In genomic region chr16:569445-570254, GRCh38 we compare ENCODE assay signal across 1 cellular context.
TF ChIP-seq lines count a peak whose summit lies in the region.

TSS of gene PIGQ (plus strand) at chr16:569968. CDS start at chr16:574075, 4,107 bp downstream.

TF ChIP-seq in H1, 55 proteins besides CTCF, POLR2A, EP300 and RAD21 (continued from another document):
- TF ChIP-seq SIN3A (conservative IDR thresholded peaks at IDR 0.05 in 1 of 2, IDR thresholded peaks at IDR 0.05 in 1 of 2; ENCODE audit: low read depth in 1 of 2, low read length in 2 of 2) (0 out of 4 replicates have a peak, but pooled peaks of 1 of the 2 experiments have one; percentile 37), TBP (IDR thresholded peaks at IDR 0.05; ENCODE audit: low read depth, low read length) (0 out of 2 replicates have a peak, but pooled peaks have one; percentile 22), KDM4A (IDR thresholded peaks at IDR 0.05; ENCODE audit: low read depth, low read length, severe bottlenecking) (peak; percentile 64), RNF2 (IDR thresholded peaks at IDR 0.05; ENCODE audit: borderline replicate concordance, low read depth, low read length, missing control alignments, poor library complexity, severe bottlenecking) (no peak), EGR1 (IDR thresholded peaks at IDR 0.05; ENCODE audit: borderline replicate concordance, low read depth, low read length) (no peak; the same call in 1 of the 2 replicates), CHD2 (IDR thresholded peaks at IDR 0.05; ENCODE audit: low read length) (no peak), ATF3 (IDR thresholded peaks at IDR 0.05; ENCODE audit: insufficient read depth, low read depth, low read length) (no peak), TAF7 (optimal IDR thresholded peaks at IDR 0.05; ENCODE audit: borderline replicate concordance, low read depth, low read length) (peak; percentile 25), E2F6 (IDR thresholded peaks at IDR 0.05) (no peak), ASH2L (IDR thresholded peaks at IDR 0.05; ENCODE audit: low read length) (no peak), HDAC6 (IDR thresholded peaks at IDR 0.05; ENCODE audit: low read depth, low read length) (no peak), SIRT6 (IDR thresholded peaks at IDR 0.05; ENCODE audit: low read length) (no peak), RBBP5 (IDR thresholded peaks at IDR 0.05; ENCODE audit: borderline replicate concordance, low read depth, low read length) (0 out of 2 replicates have a peak, but pooled peaks have one; percentile 12), JUND (IDR thresholded peaks at IDR 0.05; ENCODE audit: low read length) (no peak), SRF (IDR thresholded peaks at IDR 0.05; ENCODE audit: low read depth, low read length) (no peak), NANOG (IDR thresholded peaks at IDR 0.05; ENCODE audit: insufficient read depth, low read depth, low read length, poor library complexity, severe bottlenecking) (no peak), SAP30 (IDR thresholded peaks at IDR 0.05; ENCODE audit: insufficient read depth, insufficient replicate concordance, low read length) (no peak), MAX (IDR thresholded peaks at IDR 0.05) (no peak), SP1 (IDR thresholded peaks at IDR 0.05; ENCODE audit: low read depth, low read length) (no peak), CBX5 (IDR thresholded peaks at IDR 0.05; ENCODE audit: low read depth, low read length) (no peak), KDM5A (IDR thresholded peaks at IDR 0.05; ENCODE audit: low read length) (no peak), CHD7 (IDR thresholded peaks at IDR 0.05; ENCODE audit: insufficient replicate concordance, low read length) (no peak), GTF2F1 (IDR thresholded peaks at IDR 0.05; ENCODE audit: borderline replicate concordance, low read depth, low read length) (no peak), BRCA1 (IDR thresholded peaks at IDR 0.05; ENCODE audit: low read depth, low read length) (no peak), CHD1 (IDR thresholded peaks at IDR 0.05; ENCODE audit: low read depth, low read length) (no peak), SP2 (IDR thresholded peaks at IDR 0.05; ENCODE audit: low read length) (no peak), CREB1 (IDR thresholded peaks at IDR 0.05) (no peak), TEAD4 (IDR thresholded peaks at IDR 0.05; ENCODE audit: low read depth, low read length) (no peak), YY1 (IDR thresholded peaks at IDR 0.05; ENCODE audit: low read depth, low read length) (no peak), KDM1A (IDR thresholded peaks at IDR 0.05; ENCODE audit: borderline replicate concordance, low read length) (no peak), GABPA (IDR thresholded peaks at IDR 0.05; ENCODE audit: borderline replicate concordance, insufficient read depth, low read length) (peak; percentile 81), TAF1 (IDR thresholded peaks at IDR 0.05; ENCODE audit: low read depth, low read length) (0 out of 2 replicates have a peak, but pooled peaks have one; percentile 51), USF2 (IDR thresholded peaks at IDR 0.05; ENCODE audit: low read length) (no peak), CEBPB (IDR thresholded peaks at IDR 0.05; ENCODE audit: low read depth, low read length) (no peak), BACH1 (IDR thresholded peaks at IDR 0.05; ENCODE audit: low read length) (no peak), SIX5 (IDR thresholded peaks at IDR 0.05; ENCODE audit: low read depth, low read length) (no peak), PHF8 (conservative IDR thresholded peaks at IDR 0.05; ENCODE audit: low read depth, low read length) (peak; percentile 52), NRF1 (IDR thresholded peaks at IDR 0.05; ENCODE audit: low read depth, low read length) (no peak), MAFK (IDR thresholded peaks at IDR 0.05; ENCODE audit: low read depth, low read length) (no peak), SUZ12 (IDR thresholded peaks at IDR 0.05; ENCODE audit: low read length) (no peak), CTBP2 (IDR thresholded peaks at IDR 0.05; ENCODE audit: borderline replicate concordance, insufficient read depth, insufficient read length, low read length) (no peak), TCF12 (IDR thresholded peaks at IDR 0.05; ENCODE audit: low read depth, low read length) (no peak), ZNF274 (IDR thresholded peaks at IDR 0.05; ENCODE audit: borderline replicate concordance, extremely low read depth, low read length) (no peak), BCL11A (IDR thresholded peaks at IDR 0.05; ENCODE audit: low read depth in 2 of 2, low read length in 2 of 2) (no peak), FOSL1 (IDR thresholded peaks at IDR 0.05; ENCODE audit: insufficient read depth, low read depth, low read length) (no peak), SP4 (IDR thresholded peaks at IDR 0.05; ENCODE audit: low read length) (no peak), RXRA (IDR thresholded peaks at IDR 0.05; ENCODE audit: insufficient read depth, low read depth, low read length) (no peak), POLR2AphosphoS5 (IDR thresholded peaks at IDR 0.05; ENCODE audit: low read depth, low read length) (0 out of 2 replicates have a peak, but pooled peaks have one; percentile 36), POU5F1 (IDR thresholded peaks at IDR 0.05; ENCODE audit: low read depth, low read length) (no peak), CBX8 (IDR thresholded peaks at IDR 0.05; ENCODE audit: borderline replicate concordance, low read depth, low read length) (no peak), RFX5 (IDR thresholded peaks at IDR 0.05; ENCODE audit: borderline replicate concordance, low read depth, low read length) (no peak), ATF2 (IDR thresholded peaks at IDR 0.05; ENCODE audit: low read length) (no peak), JUN (IDR thresholded peaks at IDR 0.05; ENCODE audit: low read depth, low read length) (no peak)
